Comparison of ENCODE assay signal across 9 cellular contexts in genomic region chr10:47261121-47261520, GRCh38. TPM values are rescaled to one million over a fixed set of nuclear protein-coding genes. Genes with fewer than 3 reads are reported as not detected.
A peak's percentile ranks its signal among the peaks of the same experiment; 100 is the strongest.
DNase-seq lines count a peak whose midpoint lies in the region; ATAC-seq, FAIRE-seq and TF ChIP-seq lines count a peak whose summit lies in the region.
"Had no signal": no experiment of that assay in that cellular context is flagged by ENCODE, and none has a peak within 500 bp of the region (broad histone marks: within the 10 kb centered on the region; RNA-seq: fewer than 3 reads in every experiment).

No MANE protein-coding gene starts in this region.

- no peak for TF ChIP-seq CTCF in GM23338 (conservative IDR thresholded peaks at IDR 0.05; ENCODE audit: low read depth in 2 of 2)
- TF ChIP-seq CTCF in NB4 (IDR thresholded peaks at IDR 0.05; ENCODE audit: low read depth, low read length): no peak
- TF ChIP-seq CTCF in kidney (IDR thresholded peaks at IDR 0.05; ENCODE audit: borderline replicate concordance, extremely low read depth, insufficient read depth): no peak

- 0 out of 2 replicates have a peak overlapping the region, but pooled peaks have one; percentile 38 for H3K27ac Mint-ChIP-seq in GM23338
- peak overlapping the region; percentile 80 to 90 for H3K27ac Mint-ChIP-seq in effector memory CD8-positive, alpha-beta T cell

- no peak for TF ChIP-seq POLR2A in NB4 (IDR thresholded peaks at IDR 0.05; ENCODE audit: extremely low read depth, insufficient read length)

- peaks cover 8% of the 10 kb centered on the region for H3K9me3 ChIP-seq in MG63
- H3K9me3 ChIP-seq in kidney (ENCODE audit: control insufficient read depth in 1 of 2, low read length in 2 of 2): no peaks in the 10 kb centered on the region

- no peaks in the 10 kb centered on the region for H3K9me3 Mint-ChIP-seq in GM23338
- no peaks in the 10 kb centered on the region for H3K9me3 Mint-ChIP-seq in effector memory CD8-positive, alpha-beta T cell
- H3K9me3 Mint-ChIP-seq: natural killer cell treated with Interleukin-12 subunit alpha and Interleukin-12 subunit beta and Interleukin-15 and Interleukin-18, amount 100 ng/mL, for 72 hours had no signal

- no peak overlapping the region for H3K9ac ChIP-seq in kidney (ENCODE audit: low read length in 2 of 2)

- H3K4me1 ChIP-seq in GM23338 (ENCODE audit: insufficient read depth) (no peaks in the 10 kb centered on the region), kidney (ENCODE audit: control insufficient read depth in 1 of 2, insufficient read depth in 1 of 2, low read depth in 1 of 2, low read length in 2 of 2) (no peaks in the 10 kb centered on the region)

- no peaks in the 10 kb centered on the region for H3F3A ChIP-seq in GM23338 (replicated peaks; ENCODE audit: low read depth)

- no peak overlapping the region for H2AFZ ChIP-seq in GM23338

- H3K36me3 ChIP-seq in GM23338 (ENCODE audit: insufficient read depth) (no peaks in the 10 kb centered on the region), MG63 (no peaks in the 10 kb centered on the region), kidney (ENCODE audit: control insufficient read depth in 1 of 2, insufficient read depth in 2 of 2, low read length in 2 of 2) (no peaks in the 10 kb centered on the region)

- no peaks in the 10 kb centered on the region for H3K36me3 Mint-ChIP-seq in GM23338 (ENCODE audit: low read depth)
- no peaks in the 10 kb centered on the region for H3K36me3 Mint-ChIP-seq in effector memory CD8-positive, alpha-beta T cell (ENCODE audit: insufficient read depth)
- H3K36me3 Mint-ChIP-seq: natural killer cell treated with Interleukin-12 subunit alpha and Interleukin-12 subunit beta and Interleukin-15 and Interleukin-18, amount 100 ng/mL, for 72 hours had no signal

- DNase-seq in GM23338 (ENCODE audit: low spot score): no peak
- peak; percentile 68 for DNase-seq in NB4 (ENCODE audit: low read depth)
- peak in 1 of 3 experiments; percentile 8 for DNase-seq in effector memory CD8-positive, alpha-beta T cell
- DNase-seq in MG63: no peak
- DNase-seq in NCI-H82 (lab: John Stamatoyannopoulos, UW): no peak
- DNase-seq in kidney: no peak
- no peak for DNase-seq in SW480 (ENCODE audit: low spot score)

- peaks cover 5% of the 10 kb centered on the region for H3K27me3 Mint-ChIP-seq in GM23338 (ENCODE audit: insufficient read depth, low read depth, poor library complexity)
- H3K27me3 Mint-ChIP-seq in effector memory CD8-positive, alpha-beta T cell: peaks cover 0 to 9% of the 10 kb centered on the region in 2 donors

- H3K9me2 ChIP-seq in GM23338 (ENCODE audit: insufficient read depth): peaks cover 9% of the 10 kb centered on the region; the same call in 1 of the 2 replicates

- no peaks in the 10 kb centered on the region for H4K20me1 ChIP-seq in GM23338 (replicated peaks; ENCODE audit: insufficient read depth)

- intact Hi-C loops in kidney (cut with DNase I): no loop called here

- FAIRE-seq in kidney (lab: Jason Lieb, UNC): no peak

- no peaks in the 10 kb centered on the region for H3K79me2 ChIP-seq in GM23338 (replicated peaks; ENCODE audit: insufficient read depth)

- H3K27ac ChIP-seq in GM23338 (ENCODE audit: low read depth) (no peak overlapping the region), kidney (ENCODE audit: low read depth in 2 of 2, low read length in 2 of 2) (no peak overlapping the region)

- no peak overlapping the region for H3K4me3 Mint-ChIP-seq in GM23338
- H3K4me3 Mint-ChIP-seq in effector memory CD8-positive, alpha-beta T cell: peak overlapping the region in 1 of 2 donors; percentile 23
- H3K4me3 Mint-ChIP-seq: natural killer cell treated with Interleukin-12 subunit alpha and Interleukin-12 subunit beta and Interleukin-15 and Interleukin-18, amount 100 ng/mL, for 72 hours had no signal

- no peaks in the 10 kb centered on the region for H3K27me3 ChIP-seq in GM23338 (ENCODE audit: insufficient read depth)
- H3K27me3 ChIP-seq in MG63: no peaks in the 10 kb centered on the region

- ATAC-seq in GM18502 (IDR thresholded peaks at IDR 0.05; ENCODE audit: poor library complexity, unreplicated experiment) (peak; percentile 99), GM23338 (no peak)
- ATAC-seq in effector memory CD8-positive, alpha-beta T cell (replicated peaks): peak; percentile 48

- H3K4me2 ChIP-seq in GM23338: no peak overlapping the region

- H3K4me3 ChIP-seq in GM23338: no peak overlapping the region
- no peak overlapping the region for H3K4me3 ChIP-seq in NB4 (ENCODE audit: low read depth, low read length)
- H3K4me3 ChIP-seq in MG63: no peak overlapping the region
- H3K4me3 ChIP-seq in kidney (ENCODE audit: low read length in 2 of 2): no peak overlapping the region

- H3K4me1 Mint-ChIP-seq in GM23338: no peaks in the 10 kb centered on the region; the same call in 2 of the 3 replicates
- peaks cover 10 to 30% of the 10 kb centered on the region in 2 donors for H3K4me1 Mint-ChIP-seq in effector memory CD8-positive, alpha-beta T cell (ENCODE audit: low read depth in 2 of 2)

TF ChIP-seq in GM23338, 12 proteins besides CTCF, POLR2A, EP300 and RAD21 (continues in another document):
- TF ChIP-seq JUNB (IDR thresholded peaks at IDR 0.05; ENCODE audit: unreplicated experiment): no peak
- TF ChIP-seq CREB1 (CRISPR knock-in tag; IDR thresholded peaks at IDR 0.05; ENCODE audit: low read depth): no peak
- TF ChIP-seq POLR2AphosphoS5 (IDR thresholded peaks at IDR 0.05; ENCODE audit: low read depth): no peak
- TF ChIP-seq ZNF331 (CRISPR knock-in tag; IDR thresholded peaks at IDR 0.05; ENCODE audit: low read depth): no peak
- no peak for TF ChIP-seq EZH2 (IDR thresholded peaks at IDR 0.05; ENCODE audit: low read depth, unreplicated experiment)
- TF ChIP-seq ZNF114 (CRISPR knock-in tag; IDR thresholded peaks at IDR 0.05): no peak
- no peak for TF ChIP-seq ETS1 (IDR thresholded peaks at IDR 0.05)
- TF ChIP-seq REST (IDR thresholded peaks at IDR 0.05; ENCODE audit: unreplicated experiment): no peak
- no peak for TF ChIP-seq NANOG (IDR thresholded peaks at IDR 0.05; ENCODE audit: borderline replicate concordance)
- TF ChIP-seq STAT1 (IDR thresholded peaks at IDR 0.05; ENCODE audit: unreplicated experiment): no peak
- TF ChIP-seq EZH2phosphoT487 (IDR thresholded peaks at IDR 0.05; ENCODE audit: unreplicated experiment): no peak

RNA-seq across cellular contexts. Expression of gene GDF10, which starts 38.9 kb away (rescaled TPM):
- 0.21 and 0.43 TPM in 2 replicates for total RNA-seq in GM23338 (2014; rRNA removed; shearing (Covaris generic))
- polyA plus RNA-seq in GM23338 (2016; fragmentation: Nextera tagmentation; extraction: Ambion mirVana): not detected in 2 replicates
- total RNA-seq in MG63 (2014; rRNA removed; shearing (Covaris generic); ENCODE audit: low replicate concordance): not detected in 2 replicates
- total RNA-seq in kidney: 1.1 TPM
- not detected for polyA plus RNA-seq in kidney (ENCODE audit: insufficient read depth, low read depth, low replicate concordance)
- total RNA-seq: natural killer cell treated with Interleukin-12 subunit alpha and Interleukin-12 subunit beta and Interleukin-15 and Interleukin-18, amount 100 ng/mL, for 72 hours had no signal
